Comparison of ENCODE assay signal across 10 cellular contexts in genomic region chr9:2494571-2494970, GRCh38.
DNase-seq lines count a peak whose midpoint lies in the region; ATAC-seq and TF ChIP-seq lines count a peak whose summit lies in the region.
"Had no signal": no experiment of that assay in that cellular context is flagged by ENCODE, and none has a peak within 500 bp of the region (broad histone marks: within the 10 kb centered on the region; RNA-seq: fewer than 3 reads in every experiment).

No MANE protein-coding gene starts in this region.

- no peak overlapping the region for H2AFZ ChIP-seq in GM23338

- peaks cover 22% of the 10 kb centered on the region for H3K36me3 Mint-ChIP-seq in GM23338 (ENCODE audit: low read depth)

- H3K27ac ChIP-seq in GM23338 (ENCODE audit: low read depth), result no peak overlapping the region

- no peaks in the 10 kb centered on the region for H3K9me3 Mint-ChIP-seq in GM23338
- H3K9me3 Mint-ChIP-seq: activated CD8-positive, alpha-beta T cell treated with anti-CD3 and anti-CD28 coated beads for 36 hours had no signal

- H3K4me3 Mint-ChIP-seq in GM23338, result no peak overlapping the region
- H3K4me3 Mint-ChIP-seq: activated CD8-positive, alpha-beta T cell treated with anti-CD3 and anti-CD28 coated beads for 36 hours had no signal

- H4K20me1 ChIP-seq in GM23338 (replicated peaks; ENCODE audit: insufficient read depth), result no peaks in the 10 kb centered on the region

- no peaks in the 10 kb centered on the region for H3K27me3 ChIP-seq in GM23338 (ENCODE audit: insufficient read depth)

- no peaks in the 10 kb centered on the region for H3F3A ChIP-seq in GM23338 (replicated peaks; ENCODE audit: low read depth)

- H3K4me3 ChIP-seq in GM23338, result no peak overlapping the region
- H3K4me3 ChIP-seq: K562 had no signal

- H3K79me2 ChIP-seq in GM23338 (replicated peaks; ENCODE audit: insufficient read depth), result no peaks in the 10 kb centered on the region

- peaks cover 26% of the 10 kb centered on the region for H3K4me1 Mint-ChIP-seq in GM23338

- H3K4me2 ChIP-seq in GM23338, result no peak overlapping the region

- DNase-seq in GM23338 (ENCODE audit: low spot score), result peak; percentile 53
- peak; percentile 60 for DNase-seq in SK-N-DZ (ENCODE audit: low spot score)
- peak; percentile 52 for DNase-seq in glomerular visceral epithelial cell (ENCODE audit: extremely low spot score)
- peak; percentile 42 for DNase-seq in putamen (ENCODE audit: low spot score)
- no peak for DNase-seq in NCI-H345 treated with DMSO at 0.1 percent for 48 hours (lab: John Stamatoyannopoulos, UW; ENCODE audit: unreplicated experiment)
- no peak for DNase-seq in stimulated activated CD4-positive, alpha-beta T cell treated with anti-CD3 and anti-CD28 coated beads, Interleukin-12 subunit alpha, Interleukin-12 subunit beta, amount 100 ng/mL, for 4 hours
- no peak for DNase-seq in NCI-H748 treated with DMSO at 0.1 percent for 48 hours (lab: John Stamatoyannopoulos, UW)
- DNase-seq: activated CD8-positive, alpha-beta T cell treated with anti-CD3 and anti-CD28 coated beads for 36 hours had no signal

- ATAC-seq in GM23338 (peak; percentile 90), GM21447 (IDR thresholded peaks at IDR 0.05; ENCODE audit: unreplicated experiment) (no peak)
- ATAC-seq: activated CD8-positive, alpha-beta T cell treated with anti-CD3 and anti-CD28 coated beads for 36 hours; K562 had no signal

- H3K36me3 ChIP-seq in GM23338 (ENCODE audit: insufficient read depth), result 0 out of 2 replicates have a peak, but pooled peaks cover 3% of the 10 kb centered on the region

- H3K4me1 ChIP-seq in GM23338 (ENCODE audit: insufficient read depth), result peaks cover 7% of the 10 kb centered on the region

- no peak for TF ChIP-seq CTCF in GM23338 (conservative IDR thresholded peaks at IDR 0.05; ENCODE audit: low read depth in 2 of 2)

- H3K27me3 Mint-ChIP-seq in GM23338 (ENCODE audit: insufficient read depth, low read depth, poor library complexity), result no peaks in the 10 kb centered on the region

- H3K27ac Mint-ChIP-seq in GM23338, result no peak overlapping the region
- H3K27ac Mint-ChIP-seq: activated CD8-positive, alpha-beta T cell treated with anti-CD3 and anti-CD28 coated beads for 36 hours had no signal

- H3K9me2 ChIP-seq in GM23338 (ENCODE audit: insufficient read depth), result peaks cover 5% of the 10 kb centered on the region; the same call in 1 of the 2 replicates

TF ChIP-seq in GM23338, 12 proteins besides CTCF, POLR2A, EP300 and RAD21:
- no peak for TF ChIP-seq POLR2AphosphoS5 (IDR thresholded peaks at IDR 0.05; ENCODE audit: low read depth)
- TF ChIP-seq ETS1 (IDR thresholded peaks at IDR 0.05), result no peak
- TF ChIP-seq ZNF331 (CRISPR knock-in tag; IDR thresholded peaks at IDR 0.05; ENCODE audit: low read depth), result no peak
- no peak for TF ChIP-seq ZNF462 (CRISPR knock-in tag; IDR thresholded peaks at IDR 0.05)

Comparison
In these comparisons a context has a peak if more than half of its experiments do, and no peak if none do; other contexts are left out.
1. DNase-seq: peak in GM23338 (single experiment), SK-N-DZ (single experiment), glomerular visceral epithelial cell (single experiment) and putamen (single experiment); none in NCI-H345 treated with DMSO at 0.1 percent for 48 hours (single experiment), stimulated activated CD4-positive, alpha-beta T cell treated with anti-CD3 and anti-CD28 coated beads, Interleukin-12 subunit alpha, Interleukin-12 subunit beta, amount 100 ng/mL, for 4 hours (single experiment) and NCI-H748 treated with DMSO at 0.1 percent for 48 hours (single experiment).